ENCODE assay signal across 16 cellular contexts in the genomic region with DNA sequence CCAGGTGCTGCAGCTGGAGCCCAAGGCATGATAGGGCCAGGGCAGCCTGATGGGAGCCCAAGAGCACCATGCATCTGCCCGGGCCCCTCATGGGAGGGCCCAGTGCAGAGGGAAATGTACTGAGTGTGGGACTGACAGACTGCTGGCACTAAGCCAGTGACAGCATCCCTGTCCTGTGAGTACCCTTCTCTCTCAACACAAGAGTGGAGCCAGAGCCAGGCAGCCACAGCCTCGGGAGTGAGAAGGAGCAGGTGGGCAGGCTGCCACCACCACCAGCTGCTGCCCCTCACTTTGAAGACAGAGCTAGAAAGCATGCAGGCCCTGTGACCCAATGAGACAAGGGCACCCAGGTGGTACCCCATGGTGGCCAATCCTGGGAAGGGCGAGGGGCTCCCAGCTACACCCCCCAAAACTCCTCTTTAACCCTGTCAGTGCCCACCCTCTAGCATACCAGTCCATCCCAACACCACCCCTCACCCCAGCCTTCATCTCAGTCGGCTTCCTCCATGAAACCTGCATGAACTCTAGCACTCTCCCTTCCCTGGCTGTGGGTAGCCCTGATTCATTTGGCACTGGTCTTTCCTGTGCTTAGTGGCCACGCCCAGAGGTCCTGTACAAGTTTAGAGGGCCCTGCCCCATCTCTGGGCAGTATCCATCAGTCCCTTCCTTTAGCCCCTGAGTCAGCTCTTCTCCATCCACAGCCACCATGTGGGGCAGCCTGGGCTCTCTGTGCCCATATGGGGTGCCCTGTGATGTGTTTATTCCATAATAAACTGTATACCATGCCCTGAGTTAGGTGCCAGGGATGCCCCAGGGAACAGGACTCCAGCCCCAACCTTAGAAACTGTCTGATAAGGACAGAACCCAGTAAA.
A peak's percentile ranks its signal among the peaks of the same experiment; 100 is the strongest.
DNase-seq lines count a peak whose midpoint lies in the region; ATAC-seq and TF ChIP-seq lines count a peak whose summit lies in the region.
"Had no signal": no experiment of that assay in that cellular context is flagged by ENCODE, and none has a peak within 500 bp of the region (broad histone marks: within the 10 kb centered on the region; RNA-seq: fewer than 3 reads in every experiment).

No MANE protein-coding gene starts in this region.

- no peak overlapping the region for H3K4me2 ChIP-seq in GM23338

- no peaks in the 10 kb centered on the region for H3K4me1 Mint-ChIP-seq in activated CD8-positive, alpha-beta T cell treated with anti-CD3 and anti-CD28 coated beads, Interleukin-2, amount 10 ng/mL, durations not matched to agents 7 days and 5 days (ENCODE audit: low read depth)
- peaks cover 9% of the 10 kb centered on the region for H3K4me1 Mint-ChIP-seq in activated CD8-positive, alpha-beta T cell treated with anti-CD3 and anti-CD28 coated beads for 36 hours (ENCODE audit: low read depth)
- H3K4me1 Mint-ChIP-seq in stimulated activated effector memory CD8-positive, alpha-beta T cell treated with anti-CD3 and anti-CD28 coated beads, Interleukin-12 subunit alpha, Interleukin-12 subunit beta, amount 100 ng/mL, for 72 hours = no peaks in the 10 kb centered on the region
- 0 out of 3 replicates have a peak, but pooled peaks cover 2% of the 10 kb centered on the region for H3K4me1 Mint-ChIP-seq in GM23338
- H3K4me1 Mint-ChIP-seq: CD4-positive, alpha-beta memory T cell had no signal

- H2AFZ ChIP-seq in GM23338 = no peak overlapping the region

- no peak overlapping the region for H3K4me3 Mint-ChIP-seq in activated CD8-positive, alpha-beta T cell treated with anti-CD3 and anti-CD28 coated beads, Interleukin-2, amount 10 ng/mL, durations not matched to agents 7 days and 5 days
- H3K4me3 Mint-ChIP-seq in activated CD8-positive, alpha-beta T cell treated with anti-CD3 and anti-CD28 coated beads for 36 hours = no peak overlapping the region
- no peak overlapping the region for H3K4me3 Mint-ChIP-seq in stimulated activated effector memory CD8-positive, alpha-beta T cell treated with anti-CD3 and anti-CD28 coated beads, Interleukin-12 subunit alpha, Interleukin-12 subunit beta, amount 100 ng/mL, for 72 hours
- H3K4me3 Mint-ChIP-seq in GM23338 = no peak overlapping the region
- H3K4me3 Mint-ChIP-seq: CD4-positive, alpha-beta memory T cell; nephron had no signal

- no peak overlapping the region for H3K27ac ChIP-seq in coronary artery
- H3K27ac ChIP-seq in GM23338 (ENCODE audit: low read depth) = no peak overlapping the region
- H3K27ac ChIP-seq: WERI-Rb-1 had no signal

- H3K79me2 ChIP-seq in GM23338 (replicated peaks; ENCODE audit: insufficient read depth) = no peaks in the 10 kb centered on the region

- CTCF ChIA-PET in activated CD8-positive, alpha-beta T cell treated with anti-CD3 and anti-CD28 coated beads, Interleukin-2, amount 10 ng/mL, durations not matched to agents 7 days and 5 days (lab: Charles Lee) = no interaction called here
- CTCF ChIA-PET in activated CD8-positive, alpha-beta T cell treated with anti-CD3 and anti-CD28 coated beads for 36 hours (lab: Charles Lee) = no interaction called here

- no peaks in the 10 kb centered on the region for H3K4me1 ChIP-seq in GM23338 (ENCODE audit: insufficient read depth)
- H3K4me1 ChIP-seq: HAP-1 had no signal

- H4K20me1 ChIP-seq in GM23338 (replicated peaks; ENCODE audit: insufficient read depth) = no peaks in the 10 kb centered on the region

- intact Hi-C loops in activated CD8-positive, alpha-beta T cell treated with anti-CD3 and anti-CD28 coated beads for 36 hours (cut with micrococcal nuclease) = no loop called here

- no peak for TF ChIP-seq CTCF in activated CD8-positive, alpha-beta T cell treated with anti-CD3 and anti-CD28 coated beads for 36 hours (IDR thresholded peaks at IDR 0.05)
- no peak for TF ChIP-seq CTCF in coronary artery (IDR thresholded peaks at IDR 0.05)
- no peak for TF ChIP-seq CTCF in GM23338 (conservative IDR thresholded peaks at IDR 0.05; ENCODE audit: low read depth in 2 of 2)

- H3K27me3 ChIP-seq in GM23338 (ENCODE audit: insufficient read depth) = no peaks in the 10 kb centered on the region

- ATAC-seq in activated CD8-positive, alpha-beta T cell treated with anti-CD3 and anti-CD28 coated beads, Interleukin-2, amount 10 ng/mL, durations not matched to agents 7 days and 5 days = no peak
- ATAC-seq in activated CD8-positive, alpha-beta T cell treated with anti-CD3 and anti-CD28 coated beads for 36 hours = no peak
- no peak for ATAC-seq in stimulated activated effector memory CD8-positive, alpha-beta T cell treated with anti-CD3 and anti-CD28 coated beads, Interleukin-12 subunit alpha, Interleukin-12 subunit beta, amount 100 ng/mL, for 72 hours
- ATAC-seq in GM23338 = no peak

- no peaks in the 10 kb centered on the region for H3K9me2 ChIP-seq in GM23338 (ENCODE audit: insufficient read depth)

- H3K36me3 ChIP-seq in GM23338 (ENCODE audit: insufficient read depth) = no peaks in the 10 kb centered on the region
- H3K36me3 ChIP-seq: HAP-1, WERI-Rb-1 had no signal

- peak; percentile 9 for DNase-seq in activated CD8-positive, alpha-beta T cell treated with anti-CD3 and anti-CD28 coated beads, Interleukin-2, amount 10 ng/mL, durations not matched to agents 7 days and 5 days
- no peak for DNase-seq in activated CD8-positive, alpha-beta T cell treated with anti-CD3 and anti-CD28 coated beads for 36 hours
- DNase-seq in NCI-H2171 treated with DMSO at 0.1 percent for 48 hours (lab: John Stamatoyannopoulos, UW) = peak; percentile 85
- DNase-seq in coronary artery (ENCODE audit: low spot score) = peak; percentile 61
- peak in 1 of 2 donors; percentile 33 for DNase-seq in stimulated activated effector memory CD8-positive, alpha-beta T cell treated with anti-CD3 and anti-CD28 coated beads, Interleukin-12 subunit alpha, Interleukin-12 subunit beta, amount 100 ng/mL, for 72 hours (ENCODE audit: low spot score in 2 of 2)
- no peak for DNase-seq in stimulated activated CD8-positive, alpha-beta memory T cell treated with anti-CD3 and anti-CD28 coated beads, Interleukin-4, amount 100 ng/mL, for 48 hours
- no peak for DNase-seq in NOMO-1 (lab: John Stamatoyannopoulos, UW; ENCODE audit: unreplicated experiment in 2 of 2)
- DNase-seq in GM23338 (ENCODE audit: low spot score) = no peak
- DNase-seq: activated naive CD4-positive, alpha-beta T cell treated with Interleukin-2 at 50 U/mL for 16 hours; CD4-positive, alpha-beta memory T cell; Karpas-422; OCI-M1; SW 1271; WERI-Rb-1 had no signal

- no peaks in the 10 kb centered on the region for H3K9me3 Mint-ChIP-seq in activated CD8-positive, alpha-beta T cell treated with anti-CD3 and anti-CD28 coated beads, Interleukin-2, amount 10 ng/mL, durations not matched to agents 7 days and 5 days (ENCODE audit: insufficient read depth)
- no peaks in the 10 kb centered on the region for H3K9me3 Mint-ChIP-seq in activated CD8-positive, alpha-beta T cell treated with anti-CD3 and anti-CD28 coated beads for 36 hours
- H3K9me3 Mint-ChIP-seq in stimulated activated effector memory CD8-positive, alpha-beta T cell treated with anti-CD3 and anti-CD28 coated beads, Interleukin-12 subunit alpha, Interleukin-12 subunit beta, amount 100 ng/mL, for 72 hours = no peaks in the 10 kb centered on the region
- H3K9me3 Mint-ChIP-seq in GM23338 = no peaks in the 10 kb centered on the region; the same call in 2 of the 3 replicates
- H3K9me3 Mint-ChIP-seq: CD4-positive, alpha-beta memory T cell; nephron had no signal

- H3K36me3 Mint-ChIP-seq in activated CD8-positive, alpha-beta T cell treated with anti-CD3 and anti-CD28 coated beads, Interleukin-2, amount 10 ng/mL, durations not matched to agents 7 days and 5 days (ENCODE audit: low read depth) = no peaks in the 10 kb centered on the region
- H3K36me3 Mint-ChIP-seq in activated CD8-positive, alpha-beta T cell treated with anti-CD3 and anti-CD28 coated beads for 36 hours (ENCODE audit: low read depth) = no peaks in the 10 kb centered on the region
- no peaks in the 10 kb centered on the region for H3K36me3 Mint-ChIP-seq in stimulated activated effector memory CD8-positive, alpha-beta T cell treated with anti-CD3 and anti-CD28 coated beads, Interleukin-12 subunit alpha, Interleukin-12 subunit beta, amount 100 ng/mL, for 72 hours
- no peaks in the 10 kb centered on the region for H3K36me3 Mint-ChIP-seq in GM23338 (ENCODE audit: low read depth)
- H3K36me3 Mint-ChIP-seq: CD4-positive, alpha-beta memory T cell had no signal

- no peak overlapping the region for H3K27ac Mint-ChIP-seq in activated CD8-positive, alpha-beta T cell treated with anti-CD3 and anti-CD28 coated beads, Interleukin-2, amount 10 ng/mL, durations not matched to agents 7 days and 5 days
- H3K27ac Mint-ChIP-seq in activated CD8-positive, alpha-beta T cell treated with anti-CD3 and anti-CD28 coated beads for 36 hours = no peak overlapping the region
- H3K27ac Mint-ChIP-seq in stimulated activated effector memory CD8-positive, alpha-beta T cell treated with anti-CD3 and anti-CD28 coated beads, Interleukin-12 subunit alpha, Interleukin-12 subunit beta, amount 100 ng/mL, for 72 hours = peak overlapping the region; percentile 24
- no peak overlapping the region for H3K27ac Mint-ChIP-seq in GM23338
- H3K27ac Mint-ChIP-seq: CD4-positive, alpha-beta memory T cell; nephron had no signal

- H3F3A ChIP-seq in GM23338 (replicated peaks; ENCODE audit: low read depth) = no peaks in the 10 kb centered on the region

- POLR2A ChIA-PET in activated CD8-positive, alpha-beta T cell treated with anti-CD3 and anti-CD28 coated beads, Interleukin-2, amount 10 ng/mL, durations not matched to agents 7 days and 5 days (lab: Charles Lee) = no interaction called here
- POLR2A ChIA-PET in activated CD8-positive, alpha-beta T cell treated with anti-CD3 and anti-CD28 coated beads for 36 hours (lab: Charles Lee) = no interaction called here

- H3K4me3 ChIP-seq in coronary artery (no peak overlapping the region), GM23338 (no peak overlapping the region)
- H3K4me3 ChIP-seq: HAP-1 had no signal

- no peaks in the 10 kb centered on the region for H3K27me3 Mint-ChIP-seq in activated CD8-positive, alpha-beta T cell treated with anti-CD3 and anti-CD28 coated beads, Interleukin-2, amount 10 ng/mL, durations not matched to agents 7 days and 5 days (ENCODE audit: low read depth)
- no peaks in the 10 kb centered on the region for H3K27me3 Mint-ChIP-seq in activated CD8-positive, alpha-beta T cell treated with anti-CD3 and anti-CD28 coated beads for 36 hours
- peaks cover 6% of the 10 kb centered on the region for H3K27me3 Mint-ChIP-seq in GM23338 (ENCODE audit: insufficient read depth, low read depth, poor library complexity)
- H3K27me3 Mint-ChIP-seq: CD4-positive, alpha-beta memory T cell had no signal

TF ChIP-seq in GM23338, 12 proteins besides CTCF, POLR2A, EP300 and RAD21 (continues in another document):
- TF ChIP-seq ZNF114 (CRISPR knock-in tag; IDR thresholded peaks at IDR 0.05) (no peak), ETS1 (IDR thresholded peaks at IDR 0.05) (no peak)

Comparison
In these comparisons a context has a peak if more than half of its experiments do, and no peak if none do; other contexts are left out.
1. DNase-seq: peak in activated CD8-positive, alpha-beta T cell treated with anti-CD3 and anti-CD28 coated beads, Interleukin-2, amount 10 ng/mL, durations not matched to agents 7 days and 5 days (single experiment), NCI-H2171 treated with DMSO at 0.1 percent for 48 hours (single experiment) and coronary artery (single experiment); none in activated CD8-positive, alpha-beta T cell treated with anti-CD3 and anti-CD28 coated beads for 36 hours (single experiment), stimulated activated CD8-positive, alpha-beta memory T cell treated with anti-CD3 and anti-CD28 coated beads, Interleukin-4, amount 100 ng/mL, for 48 hours (single experiment), NOMO-1 (0 of 2) and GM23338 (single experiment).